18 cellular contexts compared by ENCODE assay signal in the genomic region with DNA sequence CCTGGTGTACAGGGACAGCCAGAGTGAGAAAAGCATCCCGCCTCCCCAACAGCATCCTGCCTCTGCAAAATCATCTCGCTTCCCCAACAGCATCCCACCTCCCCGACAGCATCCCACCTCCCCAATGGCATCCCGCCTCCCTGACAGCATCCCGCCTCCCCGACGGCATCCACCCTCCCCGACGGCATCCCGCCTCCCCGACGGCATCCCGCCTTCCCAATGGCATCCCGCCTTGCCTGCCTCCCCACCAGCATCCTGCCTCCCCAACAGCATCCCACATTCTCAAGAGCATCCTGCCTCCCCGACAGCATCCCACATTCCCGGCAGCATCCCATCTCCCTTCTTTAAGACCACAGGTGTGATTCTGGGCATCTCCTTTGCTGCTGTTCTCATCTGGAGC. TPM values are rescaled to one million over a fixed set of nuclear protein-coding genes. Genes with fewer than 3 reads are reported as not detected.
DNase-seq lines count a peak whose midpoint lies in the region; ATAC-seq, FAIRE-seq and TF ChIP-seq lines count a peak whose summit lies in the region.
"Had no signal": no experiment of that assay in that cellular context is flagged by ENCODE, and none has a peak within 500 bp of the region (broad histone marks: within the 10 kb centered on the region; RNA-seq: fewer than 3 reads in every experiment).

No MANE protein-coding gene starts in this region.

- H3K4me3 Mint-ChIP-seq in astrocyte (ENCODE audit: unreplicated experiment): no peak overlapping the region
- H3K4me3 Mint-ChIP-seq: B cell; CD4-positive, alpha-beta T cell had no signal

- peaks cover 11% of the 10 kb centered on the region for H3K4me1 Mint-ChIP-seq in astrocyte (ENCODE audit: low read depth, unreplicated experiment)
- H3K4me1 Mint-ChIP-seq: B cell had no signal

- H3K79me2 ChIP-seq in astrocyte (ENCODE audit: insufficient read depth, low read length) (no peaks in the 10 kb centered on the region), osteoblast (ENCODE audit: insufficient read depth, low read length) (no peaks in the 10 kb centered on the region)

- H3K9ac ChIP-seq in astrocyte (ENCODE audit: low read length): no peak overlapping the region

- ATAC-seq in right cardiac atrium (no peak), aorta (ENCODE audit: low FRiP score) (peak; percentile 34)
- ATAC-seq: GM12878 had no signal

- peaks cover 2% of the 10 kb centered on the region for H3K9me3 Mint-ChIP-seq in astrocyte (ENCODE audit: unreplicated experiment)

- peaks cover 33% of the 10 kb centered on the region for H3K27me3 Mint-ChIP-seq in astrocyte (ENCODE audit: low read depth, unreplicated experiment)
- H3K27me3 Mint-ChIP-seq: CD4-positive, alpha-beta T cell had no signal

- no peak overlapping the region for H2AFZ ChIP-seq in astrocyte (ENCODE audit: low read depth, low read length)
- H2AFZ ChIP-seq in osteoblast (ENCODE audit: low read length): no peak overlapping the region

- H3K27ac ChIP-seq in right cardiac atrium (ENCODE audit: low read length) (no peak overlapping the region), astrocyte (ENCODE audit: low read depth, low read length) (no peak overlapping the region), osteoblast (ENCODE audit: low read depth, low read length) (no peak overlapping the region), aorta (ENCODE audit: low read depth in 1 of 2, low read length in 2 of 2) (no peak overlapping the region), uterus (no peak overlapping the region)

- H3K9me3 ChIP-seq in right cardiac atrium (ENCODE audit: control insufficient read depth, low read length) (no peaks in the 10 kb centered on the region), astrocyte (ENCODE audit: insufficient read depth, low read depth, low read length) (no peaks in the 10 kb centered on the region), osteoblast (ENCODE audit: low read depth, low read length) (no peaks in the 10 kb centered on the region), aorta (ENCODE audit: control insufficient read depth, low read length) (no peaks in the 10 kb centered on the region), uterus (no peaks in the 10 kb centered on the region)

- H3K36me3 ChIP-seq in astrocyte (ENCODE audit: insufficient read depth, low read length): no peaks in the 10 kb centered on the region
- no peaks in the 10 kb centered on the region for H3K36me3 ChIP-seq in osteoblast (ENCODE audit: insufficient read depth, low read length)
- no peaks in the 10 kb centered on the region for H3K36me3 ChIP-seq in aorta (ENCODE audit: control insufficient read depth in 1 of 2, insufficient read depth in 2 of 2, low read length in 1 of 2)
- H3K36me3 ChIP-seq in uterus: no peaks in the 10 kb centered on the region

- no peaks in the 10 kb centered on the region for H3K36me3 Mint-ChIP-seq in astrocyte (ENCODE audit: low read depth, unreplicated experiment)

- TF ChIP-seq CTCF in astrocyte (IDR thresholded peaks at IDR 0.05; ENCODE audit: insufficient read depth, low read depth, low read length) (no peak), osteoblast (IDR thresholded peaks at IDR 0.05; ENCODE audit: extremely low read depth, low read depth, low read length) (no peak), uterus (IDR thresholded peaks at IDR 0.05) (no peak)

- no peak for FAIRE-seq in astrocyte (lab: Jason Lieb, UNC)
- FAIRE-seq: GM12878, GM19239 had no signal

- H3K27ac Mint-ChIP-seq in astrocyte (ENCODE audit: unreplicated experiment): peak overlapping the region; percentile 5
- H3K27ac Mint-ChIP-seq: B cell; CD4-positive, alpha-beta T cell had no signal

- H4K20me1 ChIP-seq in astrocyte (ENCODE audit: insufficient read depth, low read length) (no peaks in the 10 kb centered on the region), osteoblast (ENCODE audit: insufficient read depth, low read length) (no peaks in the 10 kb centered on the region)

- WGBS in right cardiac atrium: 84% methylated on average over 16 of the region's 16 CpGs
- WGBS in aorta, 2 donors: 89 to 91% methylated on average over 13 to 16 of the region's 16 CpGs

- H3K27me3 ChIP-seq in right cardiac atrium (ENCODE audit: control insufficient read depth, insufficient read depth) (no peaks in the 10 kb centered on the region), astrocyte (ENCODE audit: insufficient read depth, low read length) (no peaks in the 10 kb centered on the region), osteoblast (ENCODE audit: insufficient read depth, low read length) (peaks cover 27% of the 10 kb centered on the region), aorta (ENCODE audit: control insufficient read depth in 1 of 2, insufficient read depth in 2 of 2, low read length in 1 of 2) (no peaks in the 10 kb centered on the region), uterus (no peaks in the 10 kb centered on the region)

- peak; percentile 47 for DNase-seq in cardiac septum (ENCODE audit: low spot score)
- no peak for DNase-seq in right cardiac atrium
- no peak for DNase-seq in astrocyte (ENCODE audit: low read depth)
- peak; percentile 29 for DNase-seq in osteoblast (ENCODE audit: insufficient read length, low spot score, missing footprints)
- no peak for DNase-seq in aorta
- DNase-seq in uterus: no peak
- DNase-seq in NCI-H1417 (lab: John Stamatoyannopoulos, UW): no peak
- DNase-seq in erythroblast (lab: John Stamatoyannopoulos, UW): no peak
- DNase-seq: CD4-positive, alpha-beta T cell; EL; NCI-H187 treated with DMSO at 0.1 percent for 48 hours; NCI-H2227 treated with DMSO at 0.1 percent for 48 hours; NCI-H510A treated with DMSO at 0.1 percent for 48 hours; NCI-H82; SHP77 treated with DMSO at 0.1 percent for 48 hours had no signal

- no peak for TF ChIP-seq POLR2A in uterus (IDR thresholded peaks at IDR 0.05)
- TF ChIP-seq POLR2A in erythroblast (IDR thresholded peaks at IDR 0.05; ENCODE audit: low read length): no peak

- H3K4me3 ChIP-seq in right cardiac atrium (ENCODE audit: low read length) (no peak overlapping the region), astrocyte (ENCODE audit: insufficient read depth, low read depth, low read length) (no peak overlapping the region), osteoblast (ENCODE audit: insufficient read depth, low read length) (no peak overlapping the region), aorta (ENCODE audit: low read length in 2 of 2) (no peak overlapping the region), uterus (no peak overlapping the region)
- H3K4me3 ChIP-seq: GM12878 had no signal

- intact Hi-C loops in cardiac septum (cut with DNase I) (no loop called here), right cardiac atrium (cut with DNase I) (no loop called here), aorta (cut with DNase I) (no loop called here), uterus (cut with DNase I; ENCODE audit: low total_unique reads) (no loop called here)

- H3K4me2 ChIP-seq in astrocyte (ENCODE audit: low read length) (no peak overlapping the region), osteoblast (ENCODE audit: insufficient read depth, low read length) (no peak overlapping the region)

- H3K4me1 ChIP-seq in right cardiac atrium (ENCODE audit: control insufficient read depth, insufficient read depth, low read length) (no peaks in the 10 kb centered on the region), astrocyte (ENCODE audit: insufficient read depth, low read length) (no peaks in the 10 kb centered on the region), osteoblast (ENCODE audit: insufficient read depth, low read length) (no peaks in the 10 kb centered on the region), aorta (ENCODE audit: control insufficient read depth in 1 of 2, insufficient read depth in 2 of 2, low read length in 2 of 2) (no peaks in the 10 kb centered on the region), uterus (no peaks in the 10 kb centered on the region)

RNA-seq across cellular contexts. Expression of a gene that starts 46.0 kb away (rescaled TPM):
- total RNA-seq in cardiac septum (10.6 TPM), right cardiac atrium (10 to 100 TPM in 1 of 4 donors, 1 to 10 TPM in 3; 7.4 to 16.9 (median 8.7) TPM), astrocyte (17.9 and 19.3 TPM in 2 replicates), osteoblast (12.7 and 18.5 TPM in 2 replicates), aorta (10 to 100 TPM; 14.5 to 18.7 TPM), uterus (10 to 100 TPM; 28.9 to 37.0 (median 32.3) TPM)
- polyA plus RNA-seq in right cardiac atrium (9.7 TPM), aorta (10 to 100 TPM; 11.9 to 13.4 TPM)

RNA-seq across cellular contexts. Expression of a gene that starts 57.4 kb away (rescaled TPM):
- total RNA-seq in cardiac septum (25.7 TPM), right cardiac atrium (10 to 100 TPM; 19.1 to 24.8 (median 21.1) TPM), astrocyte (12.2 and 16.3 TPM in 2 replicates), osteoblast (13.0 and 14.5 TPM in 2 replicates), aorta (10 to 100 TPM; 13.2 to 19.5 TPM), uterus (10 to 100 TPM in 3 of 4 donors, 1 to 10 TPM in 1; 5.9 to 24.5 (median 17.6) TPM)
- polyA plus RNA-seq in right cardiac atrium (10.4 TPM), aorta (1 to 10 TPM; 6.0 to 8.5 TPM)

Comparison
In these comparisons a context has a peak if more than half of its experiments do, and no peak if none do; other contexts are left out.
1. DNase-seq: peak in cardiac septum (single experiment) and osteoblast (single experiment); none in right cardiac atrium (0 of 3), astrocyte (single experiment), aorta (0 of 2), uterus (0 of 2), NCI-H1417 (0 of 3) and erythroblast (0 of 2).